ENCODE assay signal across 12 cellular contexts in genomic region chr17:41792835-41793748, GRCh38. TPM values are rescaled to one million over a fixed set of nuclear protein-coding genes. Genes with fewer than 3 reads are reported as not detected.
DNase-seq lines count a peak whose midpoint lies in the region; ATAC-seq and TF ChIP-seq lines count a peak whose summit lies in the region.
"Had no signal": no experiment of that assay in that cellular context is flagged by ENCODE, and none has a peak within 500 bp of the region (broad histone marks: within the 10 kb centered on the region; RNA-seq: fewer than 3 reads in every experiment).

No MANE protein-coding gene starts in this region.

- H2BK12ac ChIP-seq in mesenchymal stem cell (ENCODE audit: low read length in 2 of 2), result peak overlapping the region; percentile 90 to 100

- ATAC-seq in HG02884 (IDR thresholded peaks at IDR 0.05; ENCODE audit: unreplicated experiment), result no peak

- H2AK5ac ChIP-seq in mesenchymal stem cell (ENCODE audit: low read length, severe bottlenecking), result peak overlapping the region; percentile 98

- H2AFZ ChIP-seq in mesenchymal stem cell (ENCODE audit: low read depth, low read length), result peak overlapping the region; percentile 43

- no peak for TF ChIP-seq RAD21 in Ishikawa (IDR thresholded peaks at IDR 0.05; ENCODE audit: low read depth)

- H3K79me1 ChIP-seq in mesenchymal stem cell (replicated peaks; ENCODE audit: low read length, poor library complexity, severe bottlenecking), result peaks cover 2% of the 10 kb centered on the region

- H3K36me3 ChIP-seq in mesenchymal stem cell (ENCODE audit: control insufficient read depth in 1 of 2, insufficient read depth in 2 of 2, low read depth in 1 of 2, low read length in 2 of 2) (no peaks in the 10 kb centered on the region), spleen (no peaks in the 10 kb centered on the region)

- no peak overlapping the region for H3K9ac ChIP-seq in mesenchymal stem cell (ENCODE audit: low read length)

- TF ChIP-seq CTCF in choroid plexus epithelial cell (conservative IDR thresholded peaks at IDR 0.05; ENCODE audit: low read depth, low read length) (no peak), spleen (IDR thresholded peaks at IDR 0.05 in 8 of 11, conservative IDR thresholded peaks at IDR 0.05 in 3 of 11) (no peak)

- peak overlapping the region; percentile 2 for H2BK5ac ChIP-seq in mesenchymal stem cell (ENCODE audit: low read depth, low read length, poor library complexity, severe bottlenecking)

- H3K4me2 ChIP-seq in mesenchymal stem cell (ENCODE audit: low read length, poor library complexity, severe bottlenecking), result peak overlapping the region; percentile 15

- peak overlapping the region in 1 of 2 experiments; percentile 96 for H3K23ac ChIP-seq in mesenchymal stem cell (ENCODE audit: low read length in 2 of 2)

- H3K4me1 ChIP-seq in mesenchymal stem cell (ENCODE audit: control insufficient read depth, insufficient read depth, low read depth, low read length) (peaks cover 23% of the 10 kb centered on the region), spleen (peaks cover 0 to 16% (median 6%) of the 10 kb centered on the region in 6 donors)

- whole genome bisulfite sequencing in mesenchymal stem cell, result 4% methylated on average over 19 of the region's 21 CpGs
- 40 to 49% (median 43%) methylated on average over 18 to 21 of the region's 21 CpGs for WGBS in spleen, 5 donors

- H3K27ac ChIP-seq in mesenchymal stem cell (ENCODE audit: low read length, poor library complexity, severe bottlenecking) (peak overlapping the region; percentile 86), spleen (peak overlapping the region in 4 of 8 donors; percentile 9 to 43 (median 30))
- H3K27ac ChIP-seq: HL-60 had no signal

- H3K4ac ChIP-seq in mesenchymal stem cell (ENCODE audit: low read depth in 1 of 2, low read length in 2 of 2), result peak overlapping the region; percentile 96 to 100

- H3K9me3 ChIP-seq in mesenchymal stem cell (ENCODE audit: control insufficient read depth, low read length), result no peaks in the 10 kb centered on the region
- H3K9me3 ChIP-seq in spleen, result no peaks in the 10 kb centered on the region

- peaks cover 0 to 14% of the 10 kb centered on the region in 2 experiments for H3K27me3 ChIP-seq in mesenchymal stem cell (ENCODE audit: control insufficient read depth in 1 of 2, insufficient read depth in 1 of 2, low read length in 2 of 2)
- peaks cover 0 to 7% (median 0%) of the 10 kb centered on the region in 7 donors for H3K27me3 ChIP-seq in spleen (replicated peaks in 1 of 7)

- DNase-seq in A172 (ENCODE audit: low spot score), result peak; percentile 96
- DNase-seq in choroid plexus epithelial cell (ENCODE audit: low read depth), result peak; percentile 64
- peak; percentile 86 for DNase-seq in mesenchymal stem cell
- DNase-seq in spleen, result no peak
- no peak for DNase-seq in NCI-H2171 treated with DMSO at 0.1 percent for 48 hours (lab: John Stamatoyannopoulos, UW)
- no peak for DNase-seq in posterior cingulate gyrus
- DNase-seq: activated CD8-positive, alpha-beta memory T cell treated with anti-CD3 and anti-CD28 coated beads, Interleukin-2, amount 50 U/mL, for 48 hours; DMS79 had no signal

- H3K18ac ChIP-seq in mesenchymal stem cell (ENCODE audit: low read depth in 1 of 2, low read length in 2 of 2), result peak overlapping the region; percentile 88 to 100

- H3K14ac ChIP-seq in mesenchymal stem cell (ENCODE audit: low read length in 2 of 2), result peak overlapping the region in 1 of 2 experiments; percentile 99

- peak; percentile 37; the same call in 1 of the 2 replicates for TF ChIP-seq EP300 in Ishikawa (IDR thresholded peaks at IDR 0.05; ENCODE audit: borderline replicate concordance)

- TF ChIP-seq POLR2A in spleen (IDR thresholded peaks at IDR 0.05), result no peak

- H4K8ac ChIP-seq in mesenchymal stem cell (ENCODE audit: low read length), result peak overlapping the region; percentile 77

- H2BK120ac ChIP-seq in mesenchymal stem cell (ENCODE audit: low read depth, low read length), result peak overlapping the region; percentile 75

- H3K4me3 ChIP-seq in choroid plexus epithelial cell (ENCODE audit: low read depth, low read length), result no peak overlapping the region
- no peak overlapping the region for H3K4me3 ChIP-seq in mesenchymal stem cell (ENCODE audit: insufficient read depth in 1 of 2, low read depth in 1 of 2, low read length in 2 of 2)
- no peak overlapping the region for H3K4me3 ChIP-seq in spleen

- peak overlapping the region; percentile 99 for H4K91ac ChIP-seq in mesenchymal stem cell (ENCODE audit: low read length)

- peak overlapping the region; percentile 99 for H2BK15ac ChIP-seq in mesenchymal stem cell (ENCODE audit: low read depth, poor library complexity, severe bottlenecking)

- intact Hi-C loops in spleen (cut with DNase I; ENCODE audit: low total_unique reads), result no loop called here
- intact Hi-C loops in posterior cingulate gyrus (cut with DNase I), result no loop called here

TF ChIP-seq in Ishikawa, 13 proteins besides CTCF, POLR2A, EP300 and RAD21:
- TF ChIP-seq ZBTB7A (IDR thresholded peaks at IDR 0.05; ENCODE audit: low read depth) (no peak; the same call in 1 of the 2 replicates), YY1 (IDR thresholded peaks at IDR 0.05; ENCODE audit: low read depth) (peak; percentile 75; the same call in 1 of the 2 replicates), TCF12 (IDR thresholded peaks at IDR 0.05; ENCODE audit: low read depth) (peak; percentile 72), CEBPB (IDR thresholded peaks at IDR 0.05) (no peak), TEAD4 (IDR thresholded peaks at IDR 0.05) (no peak; the same call in 1 of the 2 replicates), TAF1 (IDR thresholded peaks at IDR 0.05; ENCODE audit: low read depth) (no peak), USF1 (IDR thresholded peaks at IDR 0.05) (no peak), EGR1 (IDR thresholded peaks at IDR 0.05) (peak; percentile 80), CREB1 (IDR thresholded peaks at IDR 0.05; ENCODE audit: low read depth) (no peak), NFIC (IDR thresholded peaks at IDR 0.05) (peak; percentile 40), FOXM1 (IDR thresholded peaks at IDR 0.05; ENCODE audit: borderline replicate concordance, low read depth) (no peak), REST (IDR thresholded peaks at IDR 0.05; ENCODE audit: low read depth) (no peak)
- TF ChIP-seq, protein P1, sequence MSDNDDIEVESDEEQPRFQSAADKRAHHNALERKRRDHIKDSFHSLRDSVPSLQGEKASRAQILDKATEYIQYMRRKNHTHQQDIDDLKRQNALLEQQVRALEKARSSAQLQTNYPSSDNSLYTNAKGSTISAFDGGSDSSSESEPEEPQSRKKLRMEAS (IDR thresholded peaks at IDR 0.05), result peak; percentile 41
TF ChIP-seq in Ishikawa: peak in this region for 5.

RNA-seq across cellular contexts. Expression of gene JUP, which starts 6.6 kb away (rescaled TPM):
- 64.6 and 78.6 TPM in 2 replicates for total RNA-seq in A172 (2014; rRNA removed; shearing (Covaris generic))
- polyA plus RNA-seq in mesenchymal stem cell (2013, experiment 1 of 2), result 146 TPM
- polyA plus RNA-seq in mesenchymal stem cell (2013, experiment 2 of 2), result 140 TPM
- 10 to 100 TPM; 17.3 to 73.1 (median 45.3) TPM for total RNA-seq in spleen
- polyA plus RNA-seq in spleen, result 10 to 100 TPM; 13.7 to 17.4 (median 14.3) TPM

RNA-seq across cellular contexts. Expression of gene P3H4, which starts 18.7 kb away (rescaled TPM):
- 66.5 and 71.6 TPM in 2 replicates for total RNA-seq in A172 (2014; rRNA removed; shearing (Covaris generic))
- 63.6 TPM for polyA plus RNA-seq in mesenchymal stem cell (2013, experiment 1 of 2)
- polyA plus RNA-seq in mesenchymal stem cell (2013, experiment 2 of 2), result 62.2 TPM
- 1 to 10 TPM; 5.5 to 7.1 (median 6.0) TPM for total RNA-seq in spleen
- polyA plus RNA-seq in spleen, result 1 to 10 TPM; 3.3 to 5.1 (median 3.5) TPM

RNA-seq across cellular contexts. Expression of gene FKBP10, which starts 19.7 kb away (rescaled TPM):
- total RNA-seq in A172 (2014; rRNA removed; shearing (Covaris generic)), result 131 and 139 TPM in 2 replicates
- 641 TPM for polyA plus RNA-seq in mesenchymal stem cell (2013, experiment 1 of 2)
- polyA plus RNA-seq in mesenchymal stem cell (2013, experiment 2 of 2), result 626 TPM
- 10 to 100 TPM; 14.8 to 30.8 (median 16.7) TPM for total RNA-seq in spleen
- polyA plus RNA-seq in spleen, result 10 to 100 TPM in 1 of 3 donors, 1 to 10 TPM in 2; 9.6 to 18.9 (median 9.9) TPM

RNA-seq across cellular contexts. Expression of gene NT5C3B, which starts 42.9 kb away (rescaled TPM):
- total RNA-seq in A172 (2014; rRNA removed; shearing (Covaris generic)), result 101 TPM in 2 replicates
- 50.3 TPM for polyA plus RNA-seq in mesenchymal stem cell (2013, experiment 1 of 2)
- polyA plus RNA-seq in mesenchymal stem cell (2013, experiment 2 of 2), result 50.3 TPM
- total RNA-seq in spleen, result 10 to 100 TPM; 17.0 to 43.9 (median 26.0) TPM
- polyA plus RNA-seq in spleen, result 10 to 100 TPM; 38.9 to 62.7 (median 60.9) TPM

RNA-seq across cellular contexts. Expression of gene KLHL10, which starts 44.5 kb away (rescaled TPM):
- total RNA-seq in A172 (2014; rRNA removed; shearing (Covaris generic)), result not detected in 2 replicates
- not detected for polyA plus RNA-seq in mesenchymal stem cell (2013, experiment 1 of 2)
- polyA plus RNA-seq in mesenchymal stem cell (2013, experiment 2 of 2), result 0.03 TPM
- 1 to 10 TPM in 1 of 7 donors, under 1 TPM in 1, not detected in 5; 0.60 to 2.1 TPM for total RNA-seq in spleen
- under 1 TPM; 0.03 to 0.20 (median 0.05) TPM for polyA plus RNA-seq in spleen
- total RNA-seq: skeletal muscle tissue had no signal

Comparison
In these comparisons a context has a peak if more than half of its experiments do, and no peak if none do; other contexts are left out.
1. DNase-seq: peak in A172 (single experiment), choroid plexus epithelial cell (single experiment) and mesenchymal stem cell (single experiment); none in spleen (single experiment), NCI-H2171 treated with DMSO at 0.1 percent for 48 hours (single experiment) and posterior cingulate gyrus (0 of 10).